In genomic region chr9:107226431-107226830, GRCh38 we compare ENCODE assay signal across 1 cellular context.
TF ChIP-seq lines count a peak whose summit lies in the region.

No MANE protein-coding gene starts in this region.

TF ChIP-seq in K562, 482 proteins besides CTCF, POLR2A, EP300 and RAD21 (continued from another document and continues in another):
- TF ChIP-seq ZNF518B (CRISPR knock-in tag; IDR thresholded peaks at IDR 0.05) (no peak), SMARCE1 (IDR thresholded peaks at IDR 0.05) (no peak), ZBTB40 (IDR thresholded peaks at IDR 0.05) (no peak), ZBTB40 (CRISPR knock-in tag; IDR thresholded peaks at IDR 0.05) (no peak), NFYB (IDR thresholded peaks at IDR 0.05; ENCODE audit: extremely low read depth, insufficient read length) (peak; percentile 37), XRCC3 (IDR thresholded peaks at IDR 0.05) (no peak), ZNF785 (CRISPR knock-in tag; IDR thresholded peaks at IDR 0.05) (no peak), ZMIZ1 (IDR thresholded peaks at IDR 0.05; ENCODE audit: low read depth in 2 of 2, low read length in 2 of 2) (no peak), ZNF318 (IDR thresholded peaks at IDR 0.05; ENCODE audit: borderline replicate concordance in 1 of 2, low read depth in 1 of 2) (no peak), KAT8 (IDR thresholded peaks at IDR 0.05; ENCODE audit: low read depth) (no peak), C11orf30 (IDR thresholded peaks at IDR 0.05; ENCODE audit: low read depth) (no peak), KAT7 (CRISPR knock-in tag; IDR thresholded peaks at IDR 0.05; ENCODE audit: borderline replicate concordance) (no peak), NR2F6 (CRISPR knock-in tag; IDR thresholded peaks at IDR 0.05) (no peak), TSHZ1 (CRISPR knock-in tag; IDR thresholded peaks at IDR 0.05) (no peak), HLTF (IDR thresholded peaks at IDR 0.05) (no peak), DEAF1 (CRISPR knock-in tag; IDR thresholded peaks at IDR 0.05) (no peak), ARNT (IDR thresholded peaks at IDR 0.05) (no peak), SRF (CRISPR knock-in tag; IDR thresholded peaks at IDR 0.05) (no peak)
